Comparison of ENCODE assay signal across 8 cellular contexts in the genomic region with DNA sequence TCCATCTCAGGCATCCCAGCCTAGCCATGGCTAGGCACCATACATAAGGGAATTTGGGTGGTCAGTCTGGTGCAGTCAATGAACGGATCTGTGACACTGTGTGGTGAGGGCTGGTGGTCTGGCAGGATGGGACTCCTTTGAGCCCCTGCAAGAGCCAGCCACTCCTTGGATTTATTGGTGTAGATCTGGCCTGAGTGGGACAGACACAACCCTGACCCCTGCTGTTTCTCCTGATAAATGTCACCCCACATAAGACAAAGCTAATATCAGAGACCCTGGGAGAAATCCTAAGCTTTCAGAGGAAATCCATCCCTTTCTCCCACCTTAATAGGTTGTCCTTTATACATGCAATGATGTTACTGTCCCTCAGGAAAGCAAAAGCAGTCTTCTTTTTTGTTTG. TPM values are rescaled to one million over a fixed set of nuclear protein-coding genes. Genes with fewer than 3 reads are reported as not detected.
DNase-seq lines count a peak whose midpoint lies in the region; ATAC-seq, FAIRE-seq and TF ChIP-seq lines count a peak whose summit lies in the region.

No MANE protein-coding gene starts in this region.

- peak in 1 of 2 experiments; percentile 45 for DNase-seq in A549 (ENCODE audit: low read depth in 1 of 2, low spot score in 1 of 2)
- DNase-seq in GDM1 (lab: John Stamatoyannopoulos, UW) = peak; percentile 39
- peak; percentile 8 for DNase-seq in RCC 7860 (ENCODE audit: low spot score)
- no peak for DNase-seq in esophagus squamous epithelium (lab: John Stamatoyannopoulos, UW)
- DNase-seq in 8988T = no peak
- no peak for DNase-seq in NCI-H2081 (lab: John Stamatoyannopoulos, UW)
- DNase-seq in mucosa of gallbladder (ENCODE audit: low spot score) = no peak

- H3K9me3 ChIP-seq in A549 (no peaks in the 10 kb centered on the region), esophagus squamous epithelium (no peaks in the 10 kb centered on the region)

- H3K27ac ChIP-seq in A549 = no peak overlapping the region
- no peak overlapping the region for H3K27ac ChIP-seq in esophagus squamous epithelium

- 40% methylated on average over 1 of the region's 1 CpG for WGBS in A549 (ENCODE audit: missing lambda C conversion rate)
- WGBS in esophagus squamous epithelium, 2 donors = 50 to 60% methylated on average over 1 of the region's 1 CpG

- TF ChIP-seq CTCF in A549 (IDR thresholded peaks at IDR 0.05) = peak; percentile 43
- TF ChIP-seq CTCF in esophagus squamous epithelium (IDR thresholded peaks at IDR 0.05) = peak in 4 of 6 experiments; percentile 14 to 36 (median 22)

- TF ChIP-seq POLR2A in A549 (IDR thresholded peaks at IDR 0.05; ENCODE audit: low read length) (no peak), esophagus squamous epithelium (IDR thresholded peaks at IDR 0.05) (no peak)

- H3K4me1 ChIP-seq in A549 (peaks cover 15% of the 10 kb centered on the region), esophagus squamous epithelium (peaks cover 18 to 44% (median 28%) of the 10 kb centered on the region in 3 donors)

- no peaks in the 10 kb centered on the region for H3K36me3 ChIP-seq in esophagus squamous epithelium

- CTCF ChIA-PET in A549 (lab: Yijun Ruan, JAX) = interaction anchor here (0.6 to 10.1 kb wide), 25 partner anchors 10 to 1299 kb away, joined by 3 to 135 read pairs (median 4); a partner anchor contains a TSS

- no peak for TF ChIP-seq EP300 in A549 (IDR thresholded peaks at IDR 0.05)

- ATAC-seq in A549 (no peak), HG03039 (IDR thresholded peaks at IDR 0.05; ENCODE audit: unreplicated experiment) (no peak)

- intact Hi-C loops in esophagus squamous epithelium (cut with DNase I) = no loop called here

- FAIRE-seq in A549 (lab: Jason Lieb, UNC) (no peak), RCC 7860 (lab: Jason Lieb, UNC) (no peak)

- POLR2A ChIA-PET in A549 (lab: Yijun Ruan, JAX) = interaction anchor here (0.5 to 1.2 kb wide), 3 partner anchors 24 to 159 kb away, joined by 4 to 5 read pairs (median 4); a partner anchor contains a TSS

- peaks cover 0 to 20% (median 0%) of the 10 kb centered on the region in 4 donors for H3K27me3 ChIP-seq in esophagus squamous epithelium

- H3K4me2 ChIP-seq in A549 = no peak overlapping the region

- TF ChIP-seq RAD21 in A549 (conservative IDR thresholded peaks at IDR 0.05 in 1 of 2, IDR thresholded peaks at IDR 0.05 in 1 of 2) = peak; percentile 34 to 35; a peak in 3 of 5 replicates

- H3K4me3 ChIP-seq in A549 (no peak overlapping the region), esophagus squamous epithelium (no peak overlapping the region)

TF ChIP-seq in A549, 52 proteins besides CTCF, POLR2A, EP300 and RAD21:
- peak; percentile 43; the same call in 2 of the 3 replicates for TF ChIP-seq SMC3 (IDR thresholded peaks at IDR 0.05)
- TF ChIP-seq HDAC2 (IDR thresholded peaks at IDR 0.05) = no peak
- no peak for TF ChIP-seq HEYL (CRISPR knock-in tag; IDR thresholded peaks at IDR 0.05)

RNA-seq across cellular contexts. Expression of a gene that starts 2.3 kb away (rescaled TPM):
- polyA plus RNA-seq in A549 (2011; rRNA removed) (0.36 and 0.52 TPM in 2 replicates), A549 (2017; fragmentation: RNase III; extraction: RNeasy Plus Mini Kit Qiagen cat#74134 plus additional on column Dnase treatment) (0.13 to 0.37 TPM (median 0.19 TPM) in 3 replicates)
- 0.57 and 0.65 TPM in 2 replicates for polyA plus RNA-seq in A549 (2012; cell fraction: cytosol; rRNA removed)
- polyA plus RNA-seq in A549 (2012; cell fraction: nucleus; rRNA removed) = 1.1 and 1.4 TPM in 2 replicates
- polyA minus RNA-seq in A549 (2011; rRNA and poly(A)+ RNA removed) = 1.2 and 1.8 TPM in 2 replicates
- total RNA-seq in esophagus squamous epithelium (1 to 10 TPM in 1 of 4 donors, under 1 TPM in 2, not detected in 1; 0.19 to 1.6 (median 0.29) TPM), mucosa of gallbladder (1.6 TPM)

RNA-seq across cellular contexts. Expression of a gene that starts 2.5 kb away (rescaled TPM):
- 5.3 and 5.5 TPM in 2 replicates for polyA plus RNA-seq in A549 (2011; rRNA removed)
- polyA plus RNA-seq in A549 (2012; cell fraction: cytosol; rRNA removed) = 9.7 and 12.3 TPM in 2 replicates
- polyA plus RNA-seq in A549 (2012; cell fraction: nucleus; rRNA removed) = 65.3 and 90.1 TPM in 2 replicates
- polyA plus RNA-seq in A549 (2017; fragmentation: RNase III; extraction: RNeasy Plus Mini Kit Qiagen cat#74134 plus additional on column Dnase treatment) = 13.7 to 17.1 TPM (median 17.1 TPM) in 3 replicates
- polyA minus RNA-seq in A549 (2011; rRNA and poly(A)+ RNA removed) = 8.9 and 10.5 TPM in 2 replicates
- total RNA-seq in esophagus squamous epithelium = 10 to 100 TPM; 50.1 to 84.0 (median 70.4) TPM
- total RNA-seq in mucosa of gallbladder = 131 TPM

RNA-seq across cellular contexts. Expression of a gene that starts 13.7 kb away (rescaled TPM):
- polyA plus RNA-seq in A549 (2011; rRNA removed) (1.2 and 1.7 TPM in 2 replicates), A549 (2017; fragmentation: RNase III; extraction: RNeasy Plus Mini Kit Qiagen cat#74134 plus additional on column Dnase treatment) (5.5 to 9.2 TPM (median 8.2 TPM) in 3 replicates)
- 1.9 and 2.3 TPM in 2 replicates for polyA plus RNA-seq in A549 (2012; cell fraction: cytosol; rRNA removed)
- polyA plus RNA-seq in A549 (2012; cell fraction: nucleus; rRNA removed) = 10.3 and 11.4 TPM in 2 replicates
- polyA minus RNA-seq in A549 (2011; rRNA and poly(A)+ RNA removed) = 0.91 and 1.3 TPM in 2 replicates
- total RNA-seq in esophagus squamous epithelium (10 to 100 TPM in 2 of 4 donors, 1 to 10 TPM in 2; 4.6 to 23.8 (median 9.9) TPM), mucosa of gallbladder (55.4 TPM)

RNA-seq across cellular contexts. Expression of a gene that starts 14.7 kb away (rescaled TPM):
- polyA plus RNA-seq in A549 (2011; rRNA removed) = 0.19 TPM in 1 of 2 replicates, not detected in the other
- 0.36 and 0.73 TPM in 2 replicates for polyA plus RNA-seq in A549 (2012; cell fraction: cytosol; rRNA removed)
- 6.9 and 7.1 TPM in 2 replicates for polyA plus RNA-seq in A549 (2012; cell fraction: nucleus; rRNA removed)
- polyA plus RNA-seq in A549 (2017; fragmentation: RNase III; extraction: RNeasy Plus Mini Kit Qiagen cat#74134 plus additional on column Dnase treatment) = 0.24 to 0.37 TPM (median 0.26 TPM) in 3 replicates
- not detected in 2 replicates for polyA minus RNA-seq in A549 (2011; rRNA and poly(A)+ RNA removed)
- 1 to 10 TPM in 1 of 4 donors, under 1 TPM in 1, not detected in 2; 0.38 to 1.8 TPM for total RNA-seq in esophagus squamous epithelium
- total RNA-seq in mucosa of gallbladder = 13.3 TPM

RNA-seq across cellular contexts. Expression of a gene that starts 23.9 kb away (rescaled TPM):
- polyA plus RNA-seq in A549 (2011; rRNA removed) (4.6 and 6.1 TPM in 2 replicates), A549 (2017; fragmentation: RNase III; extraction: RNeasy Plus Mini Kit Qiagen cat#74134 plus additional on column Dnase treatment) (10.0 to 15.2 TPM (median 14.8 TPM) in 3 replicates)
- polyA plus RNA-seq in A549 (2012; cell fraction: cytosol; rRNA removed) = 17.0 and 22.0 TPM in 2 replicates
- 20.5 and 20.8 TPM in 2 replicates for polyA plus RNA-seq in A549 (2012; cell fraction: nucleus; rRNA removed)
- polyA minus RNA-seq in A549 (2011; rRNA and poly(A)+ RNA removed) = 1.9 and 3.3 TPM in 2 replicates
- total RNA-seq in esophagus squamous epithelium (10 to 100 TPM in 3 of 4 donors, 1 to 10 TPM in 1; 7.6 to 22.4 (median 15.5) TPM), mucosa of gallbladder (34.8 TPM)

Comparison
In these comparisons a context has a peak if more than half of its experiments do, and no peak if none do; other contexts are left out.
1. DNase-seq: peak in GDM1 (single experiment) and RCC 7860 (single experiment); none in esophagus squamous epithelium (single experiment), 8988T (single experiment), NCI-H2081 (0 of 2) and mucosa of gallbladder (single experiment).